Comparison of ENCODE assay signal across 8 cellular contexts in the genomic region with DNA sequence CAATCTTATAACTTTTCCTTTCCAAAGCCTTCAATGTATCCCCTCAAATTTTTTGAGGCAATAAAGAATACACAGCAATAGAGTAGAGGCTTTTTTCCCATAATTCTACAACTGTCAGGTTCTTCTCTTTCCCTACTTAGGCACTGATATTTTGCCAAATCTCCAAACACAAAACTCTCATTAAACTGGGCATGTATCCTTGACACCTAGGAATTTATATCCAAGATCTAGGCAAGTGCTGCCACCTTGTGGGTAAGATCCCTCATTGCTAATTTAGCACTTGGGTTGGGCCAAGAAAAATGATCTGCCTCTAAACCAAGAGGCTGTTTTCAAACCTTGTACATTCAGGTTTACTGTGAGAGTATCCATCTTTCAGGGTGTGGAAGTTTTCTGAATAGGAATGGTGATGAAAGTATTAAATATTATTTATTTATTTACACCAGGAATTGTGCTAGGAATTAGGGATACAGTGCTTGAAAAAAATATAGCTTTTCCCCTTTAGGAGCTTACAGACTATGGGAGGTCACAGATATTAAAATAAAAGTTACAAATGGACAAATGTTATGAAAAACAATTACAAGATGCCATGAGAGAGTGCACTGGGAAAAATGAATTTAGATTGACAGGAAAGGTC. TPM values are rescaled to one million over a fixed set of nuclear protein-coding genes. Genes with fewer than 3 reads are reported as not detected.
A peak's percentile ranks its signal among the peaks of the same experiment; 100 is the strongest.
DNase-seq lines count a peak whose midpoint lies in the region; ATAC-seq, FAIRE-seq and TF ChIP-seq lines count a peak whose summit lies in the region.

No MANE protein-coding gene starts in this region.

- ATAC-seq in naive thymus-derived CD4-positive, alpha-beta T cell, result peak; percentile 76

- TF ChIP-seq CTCF in AG10803 (conservative IDR thresholded peaks at IDR 0.05; ENCODE audit: low read length) (peak; percentile 90), type B pancreatic cell (conservative IDR thresholded peaks at IDR 0.05) (peak; percentile 91)

- CTCF ChIA-PET in activated CD4-positive, alpha-beta memory T cell treated with anti-CD3 and anti-CD28 coated beads for 36 hours (lab: Charles Lee), result interaction anchor here (0.6 to 6.3 kb wide), 34 partner anchors 9 to 758 kb away, joined by 3 to 97 read pairs (median 4); partner anchors contain the start of genes NCBP1, TDRD7, TSTD2 and XPA
- CTCF ChIA-PET in naive thymus-derived CD4-positive, alpha-beta T cell (lab: Charles Lee), result interaction anchor here (0.8 to 3.6 kb wide), 19 partner anchors 9 to 759 kb away, joined by 3 to 18 read pairs (median 4); partner anchors contain the start of genes NCBP1, TDRD7 and TSTD2

- POLR2A ChIA-PET in activated CD4-positive, alpha-beta memory T cell treated with anti-CD3 and anti-CD28 coated beads for 36 hours (lab: Charles Lee), result no interaction called here
- POLR2A ChIA-PET in naive thymus-derived CD4-positive, alpha-beta T cell (lab: Charles Lee), result interaction anchor here (1.2 kb wide), 1 partner anchor 17 kb away, joined by 8 read pairs; the partner anchor contains the start of genes NCBP1 and TSTD2

- TF ChIP-seq POLR2A in erythroblast (IDR thresholded peaks at IDR 0.05; ENCODE audit: low read length), result no peak

- intact Hi-C loops in activated CD4-positive, alpha-beta memory T cell treated with anti-CD3 and anti-CD28 coated beads for 36 hours (cut with micrococcal nuclease), result loop anchor here (1.0 kb wide), 3 partner anchors 147 to 228 kb away; no protein-coding TSS in a partner anchor
- intact Hi-C loops in naive thymus-derived CD4-positive, alpha-beta T cell (cut with micrococcal nuclease), result loop anchor here (1.0 to 5.0 kb wide), 6 partner anchors 18 to 758 kb away; partner anchors contain the start of genes NCBP1 (in 1 of the 2) and TSTD2 (in 1 of the 2)

- H3K36me3 ChIP-seq in naive thymus-derived CD4-positive, alpha-beta T cell (ENCODE audit: control insufficient read depth in 2 of 3, insufficient read depth in 3 of 3, low read length in 3 of 3), result peaks cover 0 to 17% (median 6%) of the 10 kb centered on the region in 3 experiments

- H3K27ac Mint-ChIP-seq in activated CD4-positive, alpha-beta memory T cell treated with anti-CD3 and anti-CD28 coated beads for 36 hours, result no peak overlapping the region
- H3K27ac Mint-ChIP-seq in naive thymus-derived CD4-positive, alpha-beta T cell, result peak overlapping the region in 1 of 9 donors; percentile 37
- no peak overlapping the region for H3K27ac Mint-ChIP-seq in type B pancreatic cell

- no peak overlapping the region for H3K4me3 Mint-ChIP-seq in activated CD4-positive, alpha-beta memory T cell treated with anti-CD3 and anti-CD28 coated beads for 36 hours
- H3K4me3 Mint-ChIP-seq in naive thymus-derived CD4-positive, alpha-beta T cell, result no peak overlapping the region
- H3K4me3 Mint-ChIP-seq in type B pancreatic cell, result no peak overlapping the region

- no peaks in the 10 kb centered on the region for H3K27me3 ChIP-seq in naive thymus-derived CD4-positive, alpha-beta T cell (ENCODE audit: control insufficient read depth in 2 of 2, insufficient read depth in 2 of 2, low read length in 2 of 2)

- DNase-seq in AG10803 (ENCODE audit: low read depth) (peak; percentile 66), GM19239 (ENCODE audit: insufficient read length, low spot score) (no peak), NCI-H2227 treated with DMSO at 0.1 percent for 48 hours (lab: John Stamatoyannopoulos, UW) (peak; percentile 37), erythroblast (lab: John Stamatoyannopoulos, UW) (peak; percentile 70 to 86), type B pancreatic cell (ENCODE audit: extremely low spot score, unreplicated experiment) (no peak), T1000 (lab: John Stamatoyannopoulos, UW) (no peak)
- DNase-seq in activated CD4-positive, alpha-beta memory T cell treated with anti-CD3 and anti-CD28 coated beads for 36 hours, result peak; percentile 64
- peak in 8 of 9 donors; percentile 29 to 61 (median 52) for DNase-seq in naive thymus-derived CD4-positive, alpha-beta T cell

- no peaks in the 10 kb centered on the region for H3K4me1 ChIP-seq in naive thymus-derived CD4-positive, alpha-beta T cell (ENCODE audit: control insufficient read depth in 2 of 2, insufficient read depth in 2 of 2, low read length in 2 of 2)

- no peak overlapping the region for H3K27ac ChIP-seq in naive thymus-derived CD4-positive, alpha-beta T cell (ENCODE audit: low read depth, low read length)

- FAIRE-seq in GM19239 (lab: Jason Lieb, UNC), result peak; percentile 66

- H3K27me3 Mint-ChIP-seq in activated CD4-positive, alpha-beta memory T cell treated with anti-CD3 and anti-CD28 coated beads for 36 hours, result no peaks in the 10 kb centered on the region
- no peaks in the 10 kb centered on the region for H3K27me3 Mint-ChIP-seq in naive thymus-derived CD4-positive, alpha-beta T cell
- H3K27me3 Mint-ChIP-seq in type B pancreatic cell, result no peaks in the 10 kb centered on the region

- no peaks in the 10 kb centered on the region for H3K9me3 ChIP-seq in naive thymus-derived CD4-positive, alpha-beta T cell (ENCODE audit: control insufficient read depth in 2 of 3, low read length in 3 of 3)

- H3K4me1 Mint-ChIP-seq in activated CD4-positive, alpha-beta memory T cell treated with anti-CD3 and anti-CD28 coated beads for 36 hours (ENCODE audit: low read depth), result peaks cover 12% of the 10 kb centered on the region
- peaks cover 0 to 15% (median 0%) of the 10 kb centered on the region in 7 donors for H3K4me1 Mint-ChIP-seq in naive thymus-derived CD4-positive, alpha-beta T cell
- H3K4me1 Mint-ChIP-seq in type B pancreatic cell (ENCODE audit: unreplicated experiment), result no peaks in the 10 kb centered on the region

- no peaks in the 10 kb centered on the region for H3K9me3 Mint-ChIP-seq in activated CD4-positive, alpha-beta memory T cell treated with anti-CD3 and anti-CD28 coated beads for 36 hours
- peaks cover 0 to 4% (median 0%) of the 10 kb centered on the region in 11 donors for H3K9me3 Mint-ChIP-seq in naive thymus-derived CD4-positive, alpha-beta T cell
- no peaks in the 10 kb centered on the region for H3K9me3 Mint-ChIP-seq in type B pancreatic cell

- no peak overlapping the region for H3K4me3 ChIP-seq in AG10803 (ENCODE audit: low read length)
- no peak overlapping the region for H3K4me3 ChIP-seq in naive thymus-derived CD4-positive, alpha-beta T cell (ENCODE audit: low read length)

- peaks cover 17% of the 10 kb centered on the region for H3K36me3 Mint-ChIP-seq in activated CD4-positive, alpha-beta memory T cell treated with anti-CD3 and anti-CD28 coated beads for 36 hours
- peaks cover 9 to 44% (median 12%) of the 10 kb centered on the region in 5 donors for H3K36me3 Mint-ChIP-seq in naive thymus-derived CD4-positive, alpha-beta T cell
- peaks cover 21% of the 10 kb centered on the region for H3K36me3 Mint-ChIP-seq in type B pancreatic cell

RNA-seq across cellular contexts. Expression of gene TSTD2, which starts 17.6 kb away (rescaled TPM):
- total RNA-seq in activated CD4-positive, alpha-beta memory T cell treated with anti-CD3 and anti-CD28 coated beads for 36 hours, result 10 to 100 TPM; 10.3 to 13.4 TPM
- 10 to 100 TPM; 15.2 to 23.3 (median 18.6) TPM for total RNA-seq in naive thymus-derived CD4-positive, alpha-beta T cell
- 10 to 100 TPM in 1 of 2 donors, 1 to 10 TPM in 1; 9.8 to 12.2 TPM for polyA plus RNA-seq in naive thymus-derived CD4-positive, alpha-beta T cell
- 17.9 and 24.9 TPM in 2 replicates for total RNA-seq in type B pancreatic cell (ENCODE audit: low replicate concordance)

RNA-seq across cellular contexts. Expression of gene NCBP1, which starts 18.1 kb away (rescaled TPM):
- total RNA-seq in activated CD4-positive, alpha-beta memory T cell treated with anti-CD3 and anti-CD28 coated beads for 36 hours, result 10 to 100 TPM; 43.4 to 47.2 TPM
- total RNA-seq in naive thymus-derived CD4-positive, alpha-beta T cell, result 10 to 100 TPM; 33.8 to 42.2 (median 40.6) TPM
- 10 to 100 TPM; 15.9 to 19.7 TPM for polyA plus RNA-seq in naive thymus-derived CD4-positive, alpha-beta T cell
- total RNA-seq in type B pancreatic cell (ENCODE audit: low replicate concordance), result 41.8 and 44.4 TPM in 2 replicates

Comparison
In these comparisons a context has a peak if more than half of its experiments do, and no peak if none do; other contexts are left out.
1. DNase-seq: peak in AG10803 (single experiment), NCI-H2227 treated with DMSO at 0.1 percent for 48 hours (single experiment), activated CD4-positive, alpha-beta memory T cell treated with anti-CD3 and anti-CD28 coated beads for 36 hours (single experiment), erythroblast (2 of 2) and naive thymus-derived CD4-positive, alpha-beta T cell (8 of 9); none in GM19239 (single experiment), type B pancreatic cell (single experiment) and T1000 (single experiment).